In genomic region chr9:12775373-12775962, GRCh38 we compare ENCODE assay signal across 8 cellular contexts. TPM values are rescaled to one million over a fixed set of nuclear protein-coding genes. Genes with fewer than 3 reads are reported as not detected.
DNase-seq lines count a peak whose midpoint lies in the region; ATAC-seq and TF ChIP-seq lines count a peak whose summit lies in the region.

No MANE protein-coding gene starts in this region.

- intact Hi-C loops in activated CD4-positive, alpha-beta T cell treated with anti-CD3 and anti-CD28 coated beads for 36 hours (cut with DNase I, micrococcal nuclease): no loop called here

- POLR2A ChIA-PET in activated CD4-positive, alpha-beta T cell treated with anti-CD3 and anti-CD28 coated beads for 36 hours (lab: Charles Lee): no interaction called here

- CTCF ChIA-PET in activated CD4-positive, alpha-beta T cell treated with anti-CD3 and anti-CD28 coated beads for 36 hours (lab: Charles Lee): interaction anchor here (0.6 kb wide), 1 partner anchor 125 kb away, joined by 3 read pairs; no protein-coding TSS in a partner anchor

- DNase-seq in NCI-H82 (lab: John Stamatoyannopoulos, UW) (peak; percentile 56), NCI-H82 treated with DMSO at 0.1 percent for 48 hours (lab: John Stamatoyannopoulos, UW; ENCODE audit: unreplicated experiment) (no peak), NCI-H526 treated with DMSO at 0.1 percent for 48 hours (lab: John Stamatoyannopoulos, UW) (peak; percentile 61), endodermal cell (no peak), SHP77 treated with DMSO at 0.1 percent for 48 hours (lab: John Stamatoyannopoulos, UW) (no peak)
- DNase-seq in activated CD4-positive, alpha-beta T cell treated with anti-CD3 and anti-CD28 coated beads for 36 hours: no peak

- peak overlapping the region; percentile 94 for H3K4me3 ChIP-seq in endodermal cell (ENCODE audit: low read length)
- H3K4me3 ChIP-seq in muscle layer of colon (ENCODE audit: low read depth in 1 of 2, low read length in 2 of 2): peak overlapping the region; percentile 88 to 99

- H3K27me3 Mint-ChIP-seq in endodermal cell (ENCODE audit: insufficient read depth): peaks cover 34% of the 10 kb centered on the region
- H3K27me3 Mint-ChIP-seq in activated CD4-positive, alpha-beta T cell treated with anti-CD3 and anti-CD28 coated beads for 36 hours: peaks cover 21% of the 10 kb centered on the region

- WGBS in endodermal cell (ENCODE audit: insufficient coverage in 1 of 2, insufficient read length in 1 of 2), 2 experiments: 0% methylated on average over 23 to 37 of the region's 37 CpGs

- H3K36me3 ChIP-seq in endodermal cell (ENCODE audit: control insufficient read depth, insufficient read depth, low read length) (no peaks in the 10 kb centered on the region), muscle layer of colon (ENCODE audit: insufficient read depth, low read length) (no peaks in the 10 kb centered on the region)

- H3K4me1 Mint-ChIP-seq in endodermal cell: peaks cover 12% of the 10 kb centered on the region
- H3K4me1 Mint-ChIP-seq in activated CD4-positive, alpha-beta T cell treated with anti-CD3 and anti-CD28 coated beads for 36 hours: peaks cover 5% of the 10 kb centered on the region

- H3K9me3 ChIP-seq in endodermal cell (ENCODE audit: control insufficient read depth, low read length) (no peaks in the 10 kb centered on the region), muscle layer of colon (ENCODE audit: low read length) (no peaks in the 10 kb centered on the region)

- TF ChIP-seq CTCF in endodermal cell (conservative IDR thresholded peaks at IDR 0.05): no peak

- H3K27me3 ChIP-seq in endodermal cell (ENCODE audit: control insufficient read depth, insufficient read depth, low read length, poor library complexity, severe bottlenecking): peaks cover 14% of the 10 kb centered on the region
- H3K27me3 ChIP-seq in muscle layer of colon (ENCODE audit: control insufficient read depth in 1 of 2, insufficient read depth in 2 of 2, low read length in 2 of 2): no peaks in the 10 kb centered on the region

- ATAC-seq in GM18520 (IDR thresholded peaks at IDR 0.05; ENCODE audit: unreplicated experiment): no peak
- no peak for ATAC-seq in activated CD4-positive, alpha-beta T cell treated with anti-CD3 and anti-CD28 coated beads for 36 hours

- H3K9me3 Mint-ChIP-seq in endodermal cell: no peaks in the 10 kb centered on the region
- peaks cover 2% of the 10 kb centered on the region for H3K9me3 Mint-ChIP-seq in activated CD4-positive, alpha-beta T cell treated with anti-CD3 and anti-CD28 coated beads for 36 hours (ENCODE audit: low read depth)

- peak overlapping the region; percentile 4 for H3K27ac Mint-ChIP-seq in endodermal cell
- H3K27ac Mint-ChIP-seq in activated CD4-positive, alpha-beta T cell treated with anti-CD3 and anti-CD28 coated beads for 36 hours: no peak overlapping the region

- H3K36me3 Mint-ChIP-seq in endodermal cell (ENCODE audit: low read depth): no peaks in the 10 kb centered on the region
- no peaks in the 10 kb centered on the region for H3K36me3 Mint-ChIP-seq in activated CD4-positive, alpha-beta T cell treated with anti-CD3 and anti-CD28 coated beads for 36 hours (ENCODE audit: low read depth)

- peaks cover 2% of the 10 kb centered on the region for H3K4me1 ChIP-seq in endodermal cell (ENCODE audit: control insufficient read depth, insufficient read depth, low read length)
- peaks cover 30% of the 10 kb centered on the region for H3K4me1 ChIP-seq in muscle layer of colon (ENCODE audit: insufficient read depth, low read length)

- H3K9ac ChIP-seq in endodermal cell (ENCODE audit: extremely low read depth, low read length, poor library complexity, severe bottlenecking) (peak overlapping the region; percentile 6), muscle layer of colon (ENCODE audit: low read length) (peak overlapping the region; percentile 95)

- H3K27ac ChIP-seq in endodermal cell (ENCODE audit: low read depth, low read length): no peak overlapping the region
- H3K27ac ChIP-seq in muscle layer of colon (ENCODE audit: low read depth, low read length): peak overlapping the region; percentile 98

- H3K4me3 Mint-ChIP-seq in endodermal cell: peak overlapping the region; percentile 81
- no peak overlapping the region for H3K4me3 Mint-ChIP-seq in activated CD4-positive, alpha-beta T cell treated with anti-CD3 and anti-CD28 coated beads for 36 hours

RNA-seq across cellular contexts. Expression of gene LURAP1L, which starts 0.6 kb away (rescaled TPM):
- total RNA-seq in endodermal cell: 1 to 10 TPM in 1 of 2 donors, under 1 TPM in 1; 0.24 to 1.3 TPM
- 0.85 TPM for polyA plus RNA-seq in endodermal cell (2013, experiment 1 of 2)
- 0.58 TPM for polyA plus RNA-seq in endodermal cell (2013, experiment 2 of 2)
- not detected for total RNA-seq in activated CD4-positive, alpha-beta T cell treated with anti-CD3 and anti-CD28 coated beads for 36 hours

Comparison
In these comparisons a context has a peak if more than half of its experiments do, and no peak if none do; other contexts are left out.
1. DNase-seq: peak in NCI-H82 (single experiment) and NCI-H526 treated with DMSO at 0.1 percent for 48 hours (single experiment); none in NCI-H82 treated with DMSO at 0.1 percent for 48 hours (single experiment), endodermal cell (single experiment), SHP77 treated with DMSO at 0.1 percent for 48 hours (single experiment) and activated CD4-positive, alpha-beta T cell treated with anti-CD3 and anti-CD28 coated beads for 36 hours (single experiment).